12 cellular contexts compared by ENCODE assay signal in the genomic region with DNA sequence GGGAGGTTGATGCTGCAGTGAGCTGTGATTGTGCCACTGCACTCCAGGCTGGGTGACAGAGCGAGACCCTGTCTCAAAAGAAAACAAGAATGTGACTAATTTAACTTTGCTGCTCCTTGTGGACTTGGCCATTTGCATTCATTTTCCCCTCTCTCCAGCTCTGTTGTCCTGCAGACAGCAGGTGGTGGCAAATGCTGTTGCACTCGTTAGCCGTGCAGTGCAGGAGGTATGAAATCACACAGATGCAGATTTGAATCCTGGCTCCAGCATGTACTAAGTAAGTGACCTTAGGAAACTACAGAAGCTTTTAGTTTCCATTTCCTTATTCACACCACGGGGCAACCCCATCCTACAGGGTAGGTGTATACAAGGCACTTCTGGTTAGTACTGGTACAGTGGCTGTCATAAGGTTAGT. TPM values are rescaled to one million over a fixed set of nuclear protein-coding genes. Genes with fewer than 3 reads are reported as not detected.
DNase-seq lines count a peak whose midpoint lies in the region; ATAC-seq, FAIRE-seq and TF ChIP-seq lines count a peak whose summit lies in the region.
"Had no signal": no experiment of that assay in that cellular context is flagged by ENCODE, and none has a peak within 500 bp of the region (broad histone marks: within the 10 kb centered on the region; RNA-seq: fewer than 3 reads in every experiment).

No MANE protein-coding gene starts in this region.

- TF ChIP-seq EP300 in HepG2 (IDR thresholded peaks at IDR 0.05; ENCODE audit: low read depth in 2 of 2, low read length in 2 of 2) (no peak), HepG2 (CRISPR knock-in tag; IDR thresholded peaks at IDR 0.05; ENCODE audit: borderline replicate concordance) (no peak)

- TF ChIP-seq CTCF in HepG2 (CRISPR knock-in tag; IDR thresholded peaks at IDR 0.05) (peak; percentile 20; the same call in 1 of the 2 replicates), right lobe of liver (IDR thresholded peaks at IDR 0.05) (no peak), OCI-LY3 (IDR thresholded peaks at IDR 0.05; ENCODE audit: low read depth, low read length) (no peak), smooth muscle cell (IDR thresholded peaks at IDR 0.05; ENCODE audit: borderline replicate concordance, insufficient read depth, poor library complexity, severe bottlenecking) (no peak)

- no peak overlapping the region for H3K4me3 ChIP-seq in HepG2 (replicated peaks in 1 of 3; ENCODE audit: insufficient read depth in 1 of 3, low read depth in 2 of 3, low read length in 3 of 3)
- no peak overlapping the region for H3K4me3 ChIP-seq in right lobe of liver
- H3K4me3 ChIP-seq in OCI-LY3 (ENCODE audit: low read length) = no peak overlapping the region
- H3K4me3 ChIP-seq in smooth muscle cell = no peak overlapping the region
- H3K4me3 ChIP-seq: BLaER1, thoracic aorta had no signal

- H3K4me1 ChIP-seq in HepG2 (ENCODE audit: insufficient read depth, low read length) (peaks cover 20% of the 10 kb centered on the region), right lobe of liver (no peaks in the 10 kb centered on the region), OCI-LY3 (ENCODE audit: low read length) (peaks cover 41% of the 10 kb centered on the region), smooth muscle cell (ENCODE audit: low read depth) (no peaks in the 10 kb centered on the region)

- intact Hi-C loops in HepG2 (cut with micrococcal nuclease; ENCODE audit: unreplicated experiment) = no loop called here
- intact Hi-C loops in right lobe of liver (cut with DNase I) = no loop called here

- no peak for TF ChIP-seq POLR2A in HepG2 (IDR thresholded peaks at IDR 0.05; ENCODE audit: insufficient read depth in 1 of 2, low read depth in 2 of 2, low read length in 2 of 2)
- TF ChIP-seq POLR2A in right lobe of liver (IDR thresholded peaks at IDR 0.05) = no peak

- no peak for DNase-seq in HepG2 (ENCODE audit: low spot score)
- no peak for DNase-seq in right lobe of liver
- no peak for DNase-seq in GM19238 (ENCODE audit: insufficient read length, low spot score)
- no peak for DNase-seq in smooth muscle cell (lab: John Stamatoyannopoulos, UW; ENCODE audit: unreplicated experiment)
- no peak for DNase-seq in RKO (ENCODE audit: low spot score)
- no peak for DNase-seq in AG20443 (ENCODE audit: low spot score)
- DNase-seq: activated gamma-delta T cell had no signal

- in situ Hi-C loops in HepG2 (cut with HindIII; ENCODE audit: extremely low pct_ligation_motif_present, low pct_unique_long_range_greater_than_20kb) = no loop called here

- H3K27ac ChIP-seq in HepG2 (ENCODE audit: extremely low read length, insufficient read depth, low read length) (no peak overlapping the region), right lobe of liver (no peak overlapping the region), OCI-LY3 (ENCODE audit: low read length) (no peak overlapping the region), smooth muscle cell (ENCODE audit: low read depth) (no peak overlapping the region)
- H3K27ac ChIP-seq: BLaER1, epithelial cell of prostate, thoracic aorta had no signal

- H3F3A ChIP-seq in smooth muscle cell (ENCODE audit: low read depth) = peaks cover 5% of the 10 kb centered on the region

- no peak for FAIRE-seq in HepG2 (lab: Jason Lieb, UNC)

- H3K27me3 ChIP-seq in HepG2 (ENCODE audit: control insufficient read depth in 1 of 2, insufficient read depth in 2 of 2, low read length in 2 of 2) (no peaks in the 10 kb centered on the region), right lobe of liver (no peaks in the 10 kb centered on the region), OCI-LY3 (ENCODE audit: low read depth, low read length) (no peaks in the 10 kb centered on the region), smooth muscle cell (ENCODE audit: low read depth) (no peaks in the 10 kb centered on the region)
- H3K27me3 ChIP-seq: BLaER1 had no signal

- TF ChIP-seq RAD21 in HepG2 (CRISPR knock-in tag; IDR thresholded peaks at IDR 0.05) = no peak

- H3K9me3 ChIP-seq in HepG2 (ENCODE audit: low read length) (no peaks in the 10 kb centered on the region), right lobe of liver (no peaks in the 10 kb centered on the region), OCI-LY3 (ENCODE audit: insufficient read depth, low read length) (no peaks in the 10 kb centered on the region), smooth muscle cell (replicated peaks; ENCODE audit: low read depth) (no peaks in the 10 kb centered on the region)
- H3K9me3 ChIP-seq: BLaER1, thoracic aorta had no signal

- H3K9ac ChIP-seq in HepG2 (ENCODE audit: insufficient read depth, low read depth, low read length) (no peak overlapping the region), OCI-LY3 (ENCODE audit: low read length) (no peak overlapping the region), smooth muscle cell (ENCODE audit: low read depth) (no peak overlapping the region)
- H3K9ac ChIP-seq: BLaER1 had no signal

- no peak overlapping the region for H2AFZ ChIP-seq in HepG2 (ENCODE audit: low read length)
- no peak overlapping the region for H2AFZ ChIP-seq in OCI-LY3 (ENCODE audit: low read depth, low read length)
- no peak overlapping the region for H2AFZ ChIP-seq in smooth muscle cell (ENCODE audit: low read depth)

- CTCF ChIA-PET in HepG2 (lab: Yijun Ruan, JAX; ENCODE audit: low intra/inter-chr PET ratio, low total read pairs) = no interaction called here

- no peaks in the 10 kb centered on the region for H3K79me2 ChIP-seq in HepG2 (ENCODE audit: insufficient read depth, low read length)
- H3K79me2 ChIP-seq in OCI-LY3 (ENCODE audit: low read length) = no peaks in the 10 kb centered on the region
- H3K79me2 ChIP-seq in smooth muscle cell (ENCODE audit: low read depth) = no peaks in the 10 kb centered on the region

- BruUV-seq in HepG2 (replicated peaks; lab: Mats Ljungman, UMichigan) = no TSS peak

- H3K4me2 ChIP-seq in HepG2 (ENCODE audit: low read depth, low read length) (no peak overlapping the region; the same call in 1 of the 2 replicates), OCI-LY3 (ENCODE audit: low read length) (peak overlapping the region; percentile 43), smooth muscle cell (no peak overlapping the region)
- H3K4me2 ChIP-seq: BLaER1 had no signal

- no peaks in the 10 kb centered on the region for H3K36me3 ChIP-seq in HepG2 (replicated peaks in 1 of 2; ENCODE audit: control insufficient read depth in 1 of 2, insufficient read depth in 2 of 2, low read length in 2 of 2)
- H3K36me3 ChIP-seq in right lobe of liver = no peaks in the 10 kb centered on the region
- no peaks in the 10 kb centered on the region for H3K36me3 ChIP-seq in OCI-LY3 (replicated peaks; ENCODE audit: low read depth, low read length)
- no peaks in the 10 kb centered on the region for H3K36me3 ChIP-seq in smooth muscle cell (ENCODE audit: low read depth)
- H3K36me3 ChIP-seq: BLaER1, thoracic aorta had no signal

- no peaks in the 10 kb centered on the region for H4K20me1 ChIP-seq in HepG2 (ENCODE audit: insufficient read depth, low read length)
- H4K20me1 ChIP-seq in OCI-LY3 (ENCODE audit: insufficient read depth, low read length) = no peaks in the 10 kb centered on the region
- no peaks in the 10 kb centered on the region for H4K20me1 ChIP-seq in smooth muscle cell (ENCODE audit: low read depth)
- H4K20me1 ChIP-seq: BLaER1 had no signal

- POLR2A ChIA-PET in HepG2 (lab: Yijun Ruan, JAX) = no interaction called here

- WGBS in HepG2 (ENCODE audit: low lambda C conversion rate) = 7% methylated on average over 4 of the region's 4 CpGs
- WGBS in right lobe of liver (ENCODE audit: insufficient coverage, low coverage, low lambda C conversion rate, missing lambda C conversion rate) = 47% methylated on average over 2 of the region's 4 CpGs
- 56% methylated on average over 4 of the region's 4 CpGs for WGBS in smooth muscle cell (ENCODE audit: low lambda C conversion rate)

- ATAC-seq in HepG2 (peak; percentile 57), right lobe of liver (no peak), HG02938 (IDR thresholded peaks at IDR 0.05; ENCODE audit: unreplicated experiment) (peak; percentile 74)

TF ChIP-seq in HepG2, 621 proteins besides CTCF, POLR2A, EP300 and RAD21 (continues in another document):
- TF ChIP-seq, protein P1, sequence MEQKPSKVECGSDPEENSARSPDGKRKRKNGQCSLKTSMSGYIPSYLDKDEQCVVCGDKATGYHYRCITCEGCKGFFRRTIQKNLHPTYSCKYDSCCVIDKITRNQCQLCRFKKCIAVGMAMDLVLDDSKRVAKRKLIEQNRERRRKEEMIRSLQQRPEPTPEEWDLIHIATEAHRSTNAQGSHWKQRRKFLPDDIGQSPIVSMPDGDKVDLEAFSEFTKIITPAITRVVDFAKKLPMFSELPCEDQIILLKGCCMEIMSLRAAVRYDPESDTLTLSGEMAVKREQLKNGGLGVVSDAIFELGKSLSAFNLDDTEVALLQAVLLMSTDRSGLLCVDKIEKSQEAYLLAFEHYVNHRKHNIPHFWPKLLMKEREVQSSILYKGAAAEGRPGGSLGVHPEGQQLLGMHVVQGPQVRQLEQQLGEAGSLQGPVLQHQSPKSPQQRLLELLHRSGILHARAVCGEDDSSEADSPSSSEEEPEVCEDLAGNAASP (CRISPR knock-in tag; IDR thresholded peaks at IDR 0.05; ENCODE audit: borderline replicate concordance) = no peak

RNA-seq across cellular contexts. Expression of gene BEND3, which starts 9.6 kb away (rescaled TPM):
- 5.8 and 7.6 TPM in 2 replicates for total RNA-seq in HepG2 (2016; rRNA removed; fragmentation: Illumina TruSeq; extraction: Trizol)
- total RNA-seq in HepG2 (2016; cell fraction: cytosol; rRNA removed; fragmentation: Illumina TruSeq; extraction: Trizol; ENCODE audit: low read depth) = 0.81 and 0.97 TPM in 2 replicates
- total RNA-seq in HepG2 (2016; cell fraction: insoluble cytoplasmic fraction; rRNA removed; fragmentation: Illumina TruSeq; extraction: Trizol) = 5.5 and 6.9 TPM in 2 replicates
- 5.0 and 5.4 TPM in 2 replicates for total RNA-seq in HepG2 (2016; cell fraction: membrane; rRNA removed; fragmentation: Illumina TruSeq; extraction: Trizol)
- total RNA-seq in HepG2 (2016; cell fraction: nucleus; rRNA removed; fragmentation: Illumina TruSeq; extraction: Trizol) = 5.4 and 7.1 TPM in 2 replicates
- polyA plus RNA-seq in HepG2 (2011; rRNA removed) = 1.4 and 1.9 TPM in 2 replicates
- 1.3 and 1.7 TPM in 2 replicates for polyA plus RNA-seq in HepG2 (2011; cell fraction: cytosol; rRNA removed)
- 2.7 and 2.8 TPM in 2 replicates for polyA plus RNA-seq in HepG2 (2011; cell fraction: nucleus; rRNA removed)
- polyA plus RNA-seq in HepG2 (2012) = 2.0 TPM in 2 replicates
- polyA plus RNA-seq in HepG2 (2016; cell fraction: cytosol; fragmentation: Illumina TruSeq; extraction: Trizol; ENCODE audit: low read depth) = 0.49 and 0.52 TPM in 2 replicates
- 4.6 and 6.1 TPM in 2 replicates for polyA plus RNA-seq in HepG2 (2016; cell fraction: insoluble cytoplasmic fraction; fragmentation: Illumina TruSeq; extraction: Trizol; ENCODE audit: low read depth)
- polyA plus RNA-seq in HepG2 (2016; cell fraction: membrane; fragmentation: Illumina TruSeq; extraction: Trizol; ENCODE audit: low read depth) = 2.1 and 2.4 TPM in 2 replicates
- 8.7 and 10.0 TPM in 2 replicates for polyA plus RNA-seq in HepG2 (2016; cell fraction: nucleus; fragmentation: Illumina TruSeq; extraction: Trizol; ENCODE audit: insufficient read depth, low read depth)
- 7.1 and 10.4 TPM in 2 replicates for polyA minus RNA-seq in HepG2 (2011; rRNA and poly(A)+ RNA removed; ENCODE audit: low replicate concordance)
- polyA minus RNA-seq in HepG2 (2011; cell fraction: cytosol; rRNA and poly(A)+ RNA removed) = 3.8 and 4.6 TPM in 2 replicates
- polyA minus RNA-seq in HepG2 (2011; cell fraction: nucleus; rRNA and poly(A)+ RNA removed) = 3.6 and 4.0 TPM in 2 replicates
- total RNA-seq in right lobe of liver = 1 to 10 TPM in 4 of 6 experiments, under 1 TPM in 2; 0.83 to 2.7 (median 1.4) TPM
- 2.7 and 3.5 TPM in 2 replicates for total RNA-seq in smooth muscle cell
- 0.91 and 2.3 TPM in 2 replicates for polyA plus RNA-seq in smooth muscle cell

Comparison
In these comparisons a context has a peak if more than half of its experiments do, and no peak if none do; other contexts are left out.
1. ATAC-seq: peak in HepG2 (single experiment) and HG02938 (single experiment); none in right lobe of liver (0 of 4).